Comparison of ENCODE assay signal across 11 cellular contexts in genomic region chr1:183877321-183877720, GRCh38.
DNase-seq lines count a peak whose midpoint lies in the region; FAIRE-seq and TF ChIP-seq lines count a peak whose summit lies in the region.
"Had no signal": no experiment of that assay in that cellular context is flagged by ENCODE, and none has a peak within 500 bp of the region (broad histone marks: within the 10 kb centered on the region; RNA-seq: fewer than 3 reads in every experiment).

No MANE protein-coding gene starts in this region.

- no peak overlapping the region for H3K27ac ChIP-seq in WERI-Rb-1

- H3K36me3 ChIP-seq in WERI-Rb-1: no peaks in the 10 kb centered on the region

- TF ChIP-seq CTCF in cardiac fibroblast (IDR thresholded peaks at IDR 0.05; ENCODE audit: low read depth, low read length) (no peak), WERI-Rb-1 (IDR thresholded peaks at IDR 0.05; ENCODE audit: low read depth, low read length) (no peak)

- no peaks in the 10 kb centered on the region for H3K27me3 ChIP-seq in WERI-Rb-1 (ENCODE audit: insufficient read depth, low read depth, severe bottlenecking)

- H3K4me3 ChIP-seq in cardiac fibroblast (replicated peaks in 1 of 2; ENCODE audit: low read depth in 2 of 2, low read length in 2 of 2) (peak overlapping the region in 1 of 2 donors; percentile 4), WERI-Rb-1 (ENCODE audit: low read depth, low read length) (no peak overlapping the region)

- no peak for TF ChIP-seq POLR2A in GM12891 (IDR thresholded peaks at IDR 0.05; ENCODE audit: low read depth, low read length)

- peak in 11 of 14 donors; percentile 21 to 82 (median 44) for DNase-seq in C1 segment of cervical spinal cord (lab: John Stamatoyannopoulos, UW)
- DNase-seq in cardiac fibroblast (ENCODE audit: low read depth in 2 of 2): peak; percentile 70 to 92
- peak; percentile 49 for DNase-seq in iris pigment epithelial cell (ENCODE audit: low read depth)
- DNase-seq in putamen (ENCODE audit: low spot score): peak; percentile 81
- no peak for DNase-seq in DMS79 treated with DMSO at 0.1 percent for 48 hours (lab: John Stamatoyannopoulos, UW)
- DNase-seq in WERI-Rb-1: no peak
- DNase-seq in GM12891 (ENCODE audit: insufficient read length, low spot score): no peak
- DNase-seq in DMS79 (lab: John Stamatoyannopoulos, UW): no peak
- DNase-seq: activated effector memory CD4-positive, alpha-beta T cell treated with anti-CD3 and anti-CD28 coated beads, Interleukin-2, amount 50 U/mL, for 16 hours; DMS153; NCI-H2081 had no signal

- FAIRE-seq in GM12891 (lab: Jason Lieb, UNC): no peak

- H3K9me3 ChIP-seq in WERI-Rb-1 (ENCODE audit: severe bottlenecking): no peaks in the 10 kb centered on the region

TF ChIP-seq in GM12891, 5 proteins besides CTCF, POLR2A, EP300 and RAD21:
- TF ChIP-seq SPI1 (IDR thresholded peaks at IDR 0.05; ENCODE audit: low read depth, low read length) (no peak), TAF1 (IDR thresholded peaks at IDR 0.05; ENCODE audit: low read depth, low read length) (no peak), POLR2AphosphoS5 (IDR thresholded peaks at IDR 0.05; ENCODE audit: low read depth, low read length) (no peak), PAX5 (IDR thresholded peaks at IDR 0.05; ENCODE audit: insufficient read depth, low read length, severe bottlenecking) (no peak), POU2F2 (IDR thresholded peaks at IDR 0.05; ENCODE audit: low read depth, low read length) (no peak)

Comparison
In these comparisons a context has a peak if more than half of its experiments do, and no peak if none do; other contexts are left out.
1. DNase-seq: peak in C1 segment of cervical spinal cord (11 of 14), cardiac fibroblast (2 of 2), iris pigment epithelial cell (single experiment) and putamen (single experiment); none in DMS79 treated with DMSO at 0.1 percent for 48 hours (single experiment), WERI-Rb-1 (single experiment), GM12891 (single experiment) and DMS79 (single experiment).